In the genomic region with DNA sequence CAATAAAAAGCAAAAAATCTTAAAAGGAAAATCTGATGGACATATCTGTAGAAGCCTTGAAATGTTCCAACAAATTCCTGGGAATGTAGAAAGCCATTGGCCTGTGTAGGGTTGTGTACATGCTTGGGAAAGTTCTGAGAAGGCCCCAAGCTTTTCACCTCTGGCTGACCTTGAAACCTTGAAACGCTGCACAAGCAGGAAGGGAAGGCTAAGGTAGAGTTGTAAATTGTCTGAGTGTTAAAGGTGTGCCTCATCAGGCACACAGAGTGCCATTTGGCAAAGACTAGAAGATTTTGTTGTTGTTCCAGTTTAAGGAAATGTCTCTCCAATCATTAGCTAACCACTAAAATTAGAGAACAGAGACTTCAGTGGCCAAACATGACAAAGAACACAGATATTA, we compare ENCODE assay signal across 10 cellular contexts. TPM values are rescaled to one million over a fixed set of nuclear protein-coding genes. Genes with fewer than 3 reads are reported as not detected.
"Had no signal": no experiment of that assay in that cellular context is flagged by ENCODE, and none has a peak within 500 bp of the region (broad histone marks: within the 10 kb centered on the region; RNA-seq: fewer than 3 reads in every experiment).

No MANE protein-coding gene starts in this region.

- DNase-seq: GM23248, GOT3, H7, IMR-90, KBM-7 had no signal

- H3K9ac ChIP-seq: GM23248 had no signal

- H3K4me1 ChIP-seq: HAP-1 had no signal

- ATAC-seq: HCT116 had no signal

- H3K4me3 ChIP-seq: GM23248, HAP-1 had no signal

- FAIRE-seq: HTR-8/SVneo had no signal

- H3K27ac ChIP-seq: GM23248 had no signal

- H2AFZ ChIP-seq: GM23248 had no signal

- H3K36me3 ChIP-seq: HAP-1 had no signal

RNA-seq across cellular contexts. Expression of gene TSKS, which starts 10.4 kb away (rescaled TPM):
- total RNA-seq: H4, HT-29, IMR-90 had no signal
- polyA plus RNA-seq: IMR-90 had no signal
